Comparison of ENCODE assay signal across 1 cellular context in the genomic region with DNA sequence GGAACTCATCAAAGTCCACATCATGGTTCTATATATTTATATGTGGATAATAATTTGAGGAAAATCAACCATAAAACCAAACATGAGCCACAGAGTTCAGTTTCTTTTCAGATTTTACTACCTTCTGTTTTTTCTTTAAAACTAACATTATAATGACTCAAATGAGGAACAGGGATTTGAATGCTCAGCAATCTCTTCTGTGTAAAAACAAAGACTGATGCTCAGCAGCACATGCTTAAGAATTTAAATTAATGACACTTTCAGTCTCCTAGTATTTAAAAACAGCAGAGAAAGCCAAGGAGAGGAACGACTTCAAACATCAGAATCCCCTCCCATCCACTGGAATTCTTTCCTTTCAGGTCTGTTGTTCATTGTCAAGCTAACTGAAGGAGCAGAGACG.
TF ChIP-seq lines count a peak whose summit lies in the region.

No MANE protein-coding gene starts in this region.

TF ChIP-seq in GM23338, 12 proteins besides CTCF, POLR2A, EP300 and RAD21 (continued from another document):
- TF ChIP-seq, protein P1, sequence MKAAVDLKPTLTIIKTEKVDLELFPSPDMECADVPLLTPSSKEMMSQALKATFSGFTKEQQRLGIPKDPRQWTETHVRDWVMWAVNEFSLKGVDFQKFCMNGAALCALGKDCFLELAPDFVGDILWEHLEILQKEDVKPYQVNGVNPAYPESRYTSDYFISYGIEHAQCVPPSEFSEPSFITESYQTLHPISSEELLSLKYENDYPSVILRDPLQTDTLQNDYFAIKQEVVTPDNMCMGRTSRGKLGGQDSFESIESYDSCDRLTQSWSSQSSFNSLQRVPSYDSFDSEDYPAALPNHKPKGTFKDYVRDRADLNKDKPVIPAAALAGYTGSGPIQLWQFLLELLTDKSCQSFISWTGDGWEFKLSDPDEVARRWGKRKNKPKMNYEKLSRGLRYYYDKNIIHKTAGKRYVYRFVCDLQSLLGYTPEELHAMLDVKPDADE (IDR thresholded peaks at IDR 0.05): no peak
- TF ChIP-seq POLR2AphosphoS5 (IDR thresholded peaks at IDR 0.05; ENCODE audit: low read depth): no peak
